In the genomic region with DNA sequence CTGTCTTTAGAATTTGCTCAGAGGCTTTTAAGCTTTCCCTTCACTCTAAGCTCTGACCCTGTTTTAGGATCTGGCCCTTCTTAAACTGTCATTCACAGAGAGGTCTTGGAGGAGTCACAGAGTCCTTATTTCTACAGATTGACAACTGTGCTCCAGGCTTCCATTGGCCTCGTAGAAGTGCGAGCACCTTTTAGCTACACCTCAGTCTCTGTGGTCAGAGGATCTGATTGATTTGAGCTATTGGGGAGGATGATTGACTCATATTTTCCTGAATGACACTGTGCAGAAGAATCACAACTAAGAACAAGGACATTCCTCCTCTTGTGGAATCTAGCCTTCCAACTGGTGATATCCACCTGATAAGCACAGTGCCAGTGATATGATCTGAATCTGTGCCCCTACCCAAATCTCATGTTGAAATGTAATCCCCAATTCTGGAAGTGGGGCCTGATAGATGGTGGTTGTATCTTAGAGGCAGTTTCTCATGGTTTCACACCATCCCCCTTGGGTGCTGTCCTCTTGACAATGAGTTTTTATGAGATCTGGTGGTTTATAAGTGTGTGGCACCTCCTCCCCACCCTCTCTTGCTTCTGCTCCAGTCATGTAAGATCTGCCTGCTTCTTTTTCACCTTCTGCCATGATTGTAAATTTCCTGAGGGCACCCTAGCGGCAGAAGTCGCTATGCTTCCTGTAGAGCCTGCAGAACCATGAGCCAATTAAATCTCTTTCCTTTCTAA, we compare ENCODE assay signal across 29 cellular contexts. TPM values are rescaled to one million over a fixed set of nuclear protein-coding genes. Genes with fewer than 3 reads are reported as not detected.
"Had no signal": no experiment of that assay in that cellular context is flagged by ENCODE, and none has a peak within 500 bp of the region (broad histone marks: within the 10 kb centered on the region; RNA-seq: fewer than 3 reads in every experiment).

No MANE protein-coding gene starts in this region.

- H3K27ac Mint-ChIP-seq: activated naive CD8-positive, alpha-beta T cell treated with anti-CD3 and anti-CD28 coated beads, Interleukin-2, amount 10 ng/mL, durations not matched to agents 7 days and 5 days; mesothelial cell of epicardium; naive B cell; nephron progenitor cell; progenitor cell of endocrine pancreas; T-helper 1 cell treated with Interleukin-12 subunit alpha and Interleukin-12 subunit beta and Interleukin-4 antibody, amounts not matched to agents 30 μg/mL and 1 μg/mL, for 36 hours; type B pancreatic cell had no signal

- H3K9me3 ChIP-seq: ovary, right lobe of liver, SK-N-SH, thoracic aorta, uterus had no signal

- H3K9me3 Mint-ChIP-seq: activated naive CD8-positive, alpha-beta T cell treated with anti-CD3 and anti-CD28 coated beads, Interleukin-2, amount 10 ng/mL, durations not matched to agents 7 days and 5 days; naive B cell; nephron progenitor cell; T-helper 1 cell treated with Interleukin-12 subunit alpha and Interleukin-12 subunit beta and Interleukin-4 antibody, amounts not matched to agents 30 μg/mL and 1 μg/mL, for 36 hours; type B pancreatic cell had no signal

- H3K27me3 ChIP-seq: brain microvascular endothelial cell, ovary, right lobe of liver, uterus had no signal

- DNase-seq: activated CD4-positive, alpha-beta T cell treated with anti-CD3 and anti-CD28 coated beads, Interleukin-2, amount 50 U/mL, for 4 hours; activated gamma-delta T cell treated with Interleukin-2 at 50 U/mL for 16 hours; activated naive CD8-positive, alpha-beta T cell treated with anti-CD3 and anti-CD28 coated beads, Interleukin-2, amount 10 ng/mL, durations not matched to agents 7 days and 5 days; amniotic stem cell; brain microvascular endothelial cell; cortex of kidney; head of caudate nucleus; naive B cell; nephron progenitor cell; ovary; right lobe of liver; SK-N-SH; stimulated activated naive CD4-positive, alpha-beta T cell; SW 1271; T-helper 9 cell; uterus had no signal

- H3K4me1 ChIP-seq: uterus had no signal

- H3K36me3 ChIP-seq: brain microvascular endothelial cell, ovary, right lobe of liver, thoracic aorta, uterus had no signal

- H3K4me3 ChIP-seq: ovary, right lobe of liver, thoracic aorta, uterus had no signal

- ATAC-seq: right lobe of liver had no signal

- H3K27me3 Mint-ChIP-seq: activated naive CD8-positive, alpha-beta T cell treated with anti-CD3 and anti-CD28 coated beads, Interleukin-2, amount 10 ng/mL, durations not matched to agents 7 days and 5 days; progenitor cell of endocrine pancreas; type B pancreatic cell had no signal

- H3K36me3 Mint-ChIP-seq: mesothelial cell of epicardium, type B pancreatic cell had no signal

- H3K27ac ChIP-seq: brain microvascular endothelial cell, ovary, thoracic aorta, uterus, VCaP had no signal

- H3K4me1 Mint-ChIP-seq: naive B cell, nephron progenitor cell had no signal

- H3K4me3 Mint-ChIP-seq: activated naive CD8-positive, alpha-beta T cell treated with anti-CD3 and anti-CD28 coated beads, Interleukin-2, amount 10 ng/mL, durations not matched to agents 7 days and 5 days; mesothelial cell of epicardium; naive B cell; nephron progenitor cell; T-helper 1 cell treated with Interleukin-12 subunit alpha and Interleukin-12 subunit beta and Interleukin-4 antibody, amounts not matched to agents 30 μg/mL and 1 μg/mL, for 36 hours; type B pancreatic cell had no signal

RNA-seq across cellular contexts. Expression of a gene that starts 3.2 kb away (rescaled TPM):
- total RNA-seq: activated naive CD8-positive, alpha-beta T cell treated with anti-CD3 and anti-CD28 coated beads, Interleukin-2, amount 10 ng/mL, durations not matched to agents 7 days and 5 days; astrocyte; cardiac septum; endothelial cell of umbilical vein; kidney epithelial cell; mesothelial cell of epicardium; progenitor cell of endocrine pancreas; renal cortical epithelial cell; thoracic aorta had no signal

RNA-seq across cellular contexts. Expression of a gene that starts 52.0 kb away (rescaled TPM):
- total RNA-seq: activated naive CD8-positive, alpha-beta T cell treated with anti-CD3 and anti-CD28 coated beads, Interleukin-2, amount 10 ng/mL, durations not matched to agents 7 days and 5 days; endothelial cell of umbilical vein had no signal

RNA-seq across cellular contexts. Expression of a gene that starts 52.2 kb away (rescaled TPM):
- total RNA-seq: activated naive CD8-positive, alpha-beta T cell treated with anti-CD3 and anti-CD28 coated beads, Interleukin-2, amount 10 ng/mL, durations not matched to agents 7 days and 5 days; astrocyte; cardiac septum; cerebellum; endothelial cell of umbilical vein; kidney epithelial cell; mesothelial cell of epicardium; progenitor cell of endocrine pancreas; renal cortical epithelial cell; skeletal muscle tissue; thoracic aorta had no signal
